Comparison of ENCODE assay signal across 28 cellular contexts in the genomic region with DNA sequence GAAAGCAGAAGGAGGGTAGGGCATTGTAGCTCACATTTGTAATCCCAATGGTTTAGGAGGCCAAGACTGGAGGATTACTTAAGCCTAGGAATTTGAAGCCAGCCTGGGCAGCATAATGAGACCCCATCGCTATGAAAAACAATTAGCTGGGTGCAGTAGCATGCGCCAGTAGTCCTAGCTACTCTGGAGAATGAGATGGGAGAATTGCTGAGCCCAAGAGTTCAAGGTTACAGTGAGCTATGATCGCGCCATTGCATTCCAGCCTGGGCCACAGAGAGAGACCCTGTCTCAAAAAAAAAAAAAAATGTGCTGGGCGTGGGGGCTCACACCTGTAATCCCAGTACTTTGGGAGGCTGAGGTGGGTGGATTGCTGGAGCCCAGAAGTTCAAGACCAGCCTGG. TPM values are rescaled to one million over a fixed set of nuclear protein-coding genes. Genes with fewer than 3 reads are reported as not detected.
DNase-seq lines count a peak whose midpoint lies in the region; ATAC-seq, FAIRE-seq and TF ChIP-seq lines count a peak whose summit lies in the region.
"Had no signal": no experiment of that assay in that cellular context is flagged by ENCODE, and none has a peak within 500 bp of the region (broad histone marks: within the 10 kb centered on the region; RNA-seq: fewer than 3 reads in every experiment).

No MANE protein-coding gene starts in this region.

- peak overlapping the region; percentile 58 for H3K27ac Mint-ChIP-seq in activated naive CD8-positive, alpha-beta T cell
- no peak overlapping the region for H3K27ac Mint-ChIP-seq in activated naive CD8-positive, alpha-beta T cell treated with anti-CD3 and anti-CD28 coated beads, Interleukin-2, amount 50 U/mL, for 24 hours

- peaks cover 15% of the 10 kb centered on the region for H3K9me3 Mint-ChIP-seq in activated naive CD8-positive, alpha-beta T cell (ENCODE audit: low read depth)
- H3K9me3 Mint-ChIP-seq in activated naive CD8-positive, alpha-beta T cell treated with anti-CD3 and anti-CD28 coated beads, Interleukin-2, amount 50 U/mL, for 24 hours: no peaks in the 10 kb centered on the region

- H3K9ac ChIP-seq in K562 (ENCODE audit: insufficient read depth in 1 of 2, low read depth in 2 of 2, low read length in 2 of 2): peak overlapping the region in 1 of 2 experiments; percentile 92; a peak in 1 of 4 replicates
- H3K9ac ChIP-seq: BLaER1 had no signal

- TF ChIP-seq EP300 in K562 (IDR thresholded peaks at IDR 0.05; ENCODE audit: low read length): no peak

- peaks cover 33% of the 10 kb centered on the region for H3K36me3 Mint-ChIP-seq in activated naive CD8-positive, alpha-beta T cell
- H3K36me3 Mint-ChIP-seq in activated naive CD8-positive, alpha-beta T cell treated with anti-CD3 and anti-CD28 coated beads, Interleukin-2, amount 50 U/mL, for 24 hours (ENCODE audit: low read depth): peaks cover 67% of the 10 kb centered on the region

- FAIRE-seq in GM12891 (lab: Jason Lieb, UNC) (no peak), K562 (lab: Jason Lieb, UNC) (no peak)
- FAIRE-seq: GM12892 had no signal

- H3K4me3 ChIP-seq in K562: no peak overlapping the region
- no peak overlapping the region for H3K4me3 ChIP-seq in Peyer's patch
- H3K4me3 ChIP-seq: BLaER1, PC-9, SJSA1 had no signal

- in situ Hi-C loops in K562 (cut with MboI): no loop called here

- WGBS in K562 (ENCODE audit: insufficient coverage, low coverage, missing lambda C conversion rate): 96% methylated on average over 5 of the region's 5 CpGs

- peaks cover 57% of the 10 kb centered on the region for H3K36me3 ChIP-seq in K562 (ENCODE audit: control insufficient read depth, insufficient read depth, low read length)
- no peaks in the 10 kb centered on the region for H3K36me3 ChIP-seq in Peyer's patch

- H3K9me1 ChIP-seq in K562 (ENCODE audit: control insufficient read depth, insufficient read depth, low read length): no peaks in the 10 kb centered on the region

- no peak overlapping the region for H2AFZ ChIP-seq in K562 (ENCODE audit: low read depth, low read length)
- H2AFZ ChIP-seq: PC-9 had no signal

- peaks cover 88% of the 10 kb centered on the region for H3K79me2 ChIP-seq in K562 (ENCODE audit: control insufficient read depth, insufficient read depth, low read length)

- no peaks in the 10 kb centered on the region for H3K27me3 Mint-ChIP-seq in activated naive CD8-positive, alpha-beta T cell
- no peaks in the 10 kb centered on the region for H3K27me3 Mint-ChIP-seq in activated naive CD8-positive, alpha-beta T cell treated with anti-CD3 and anti-CD28 coated beads, Interleukin-2, amount 50 U/mL, for 24 hours
- H3K27me3 Mint-ChIP-seq: CD8-positive, alpha-beta memory T cell had no signal

- no peak for TF ChIP-seq RAD21 in K562 (CRISPR knock-in tag; conservative IDR thresholded peaks at IDR 0.05 in 1 of 2, IDR thresholded peaks at IDR 0.05 in 1 of 2)

- H3K4me1 ChIP-seq in K562 (replicated peaks in 1 of 2; ENCODE audit: control insufficient read depth in 2 of 2, insufficient read depth in 2 of 2, low read length in 2 of 2): peaks cover 12 to 30% of the 10 kb centered on the region in 2 experiments; a peak in 3 of 5 replicates
- peaks cover 0 to 8% (median 3%) of the 10 kb centered on the region in 4 donors for H3K4me1 ChIP-seq in Peyer's patch

- H3K4me2 ChIP-seq in K562 (ENCODE audit: insufficient read depth, low read length): peak overlapping the region; percentile 47
- H3K4me2 ChIP-seq: BLaER1, PC-9 had no signal

- DNase-seq in NCI-H82 (lab: John Stamatoyannopoulos, UW) (peak; percentile 2), NCI-H82 treated with DMSO at 0.1 percent for 48 hours (lab: John Stamatoyannopoulos, UW; ENCODE audit: unreplicated experiment) (no peak), GM12891 (ENCODE audit: insufficient read length, low spot score) (no peak), K562 (ENCODE audit: extremely low read depth in 1 of 4, low spot score in 3 of 4) (no peak), omental fat pad (ENCODE audit: low spot score) (no peak), Peyer's patch (no peak)
- no peak for DNase-seq in activated naive CD8-positive, alpha-beta T cell treated with anti-CD3 and anti-CD28 coated beads, Interleukin-2, amount 50 U/mL, for 24 hours
- DNase-seq: CD8-positive, alpha-beta memory T cell; DMS 273 treated with DMSO at 0.1 percent for 48 hours; DMS79; GF-D8; H7; Kasumi-1; MV-4-11; NCI-H1105; NCI-H1436 treated with DMSO at 0.1 percent for 48 hours; NCI-H187 treated with DMSO at 0.1 percent for 48 hours; NCI-H446; NCI-H524 treated with DMSO at 0.1 percent for 48 hours; NCI-H774; PC-9; Right ventricle myocardium superior; RPMI8226 had no signal

- H3K4me1 Mint-ChIP-seq in activated naive CD8-positive, alpha-beta T cell (ENCODE audit: low read depth): peaks cover 55% of the 10 kb centered on the region
- H3K4me1 Mint-ChIP-seq in activated naive CD8-positive, alpha-beta T cell treated with anti-CD3 and anti-CD28 coated beads, Interleukin-2, amount 50 U/mL, for 24 hours: peaks cover 49% of the 10 kb centered on the region

- intact Hi-C loops in K562 (cut with micrococcal nuclease): no loop called here

- H3K4me3 Mint-ChIP-seq in activated naive CD8-positive, alpha-beta T cell: no peak overlapping the region
- no peak overlapping the region for H3K4me3 Mint-ChIP-seq in activated naive CD8-positive, alpha-beta T cell treated with anti-CD3 and anti-CD28 coated beads, Interleukin-2, amount 50 U/mL, for 24 hours

- H3K27ac ChIP-seq in K562 (ENCODE audit: extremely low read depth, low read depth, low read length): peak overlapping the region; percentile 92; the same call in 1 of the 3 replicates
- no peak overlapping the region for H3K27ac ChIP-seq in Peyer's patch
- H3K27ac ChIP-seq: 22Rv1, BLaER1, PC-9, SJSA1 had no signal

- peaks cover 4% of the 10 kb centered on the region; the same call in 1 of the 2 replicates for H4K20me1 ChIP-seq in K562 (replicated peaks; ENCODE audit: control insufficient read depth, insufficient read depth, low read length)
- H4K20me1 ChIP-seq: BLaER1 had no signal

- no TSS peak for BruUV-seq in K562 (replicated peaks; lab: Mats Ljungman, UMichigan)

- ATAC-seq in activated naive CD8-positive, alpha-beta T cell treated with anti-CD3 and anti-CD28 coated beads, Interleukin-2, amount 50 U/mL, for 24 hours: no peak
- ATAC-seq in K562 (no peak), omental fat pad (ENCODE audit: low FRiP score) (no peak)

- no peaks in the 10 kb centered on the region for H3K27me3 ChIP-seq in K562 (ENCODE audit: control insufficient read depth in 2 of 2, insufficient read depth in 2 of 2, low read length in 2 of 2)
- no peaks in the 10 kb centered on the region for H3K27me3 ChIP-seq in Peyer's patch
- H3K27me3 ChIP-seq: BLaER1, SJSA1 had no signal

- POLR2A ChIA-PET in K562 (lab: Yijun Ruan, JAX): interaction anchor here (1.1 kb wide), 2 partner anchors 18 to 22 kb away, joined by 3 to 4 read pairs; no protein-coding TSS in a partner anchor

- CTCF ChIA-PET in K562 (lab: Yijun Ruan, JAX; ENCODE audit: low intra/inter-chr PET ratio): no interaction called here

- TF ChIP-seq POLR2A in GM12891 (IDR thresholded peaks at IDR 0.05; ENCODE audit: low read depth, low read length) (peak; percentile 37; the same call in 1 of the 2 replicates), K562 (conservative IDR thresholded peaks at IDR 0.05) (peak; percentile 57), Peyer's patch (IDR thresholded peaks at IDR 0.05) (no peak)

- H3K9me3 ChIP-seq in K562 (replicated peaks; ENCODE audit: control insufficient read depth, insufficient read depth, low read depth, low read length): no peaks in the 10 kb centered on the region
- H3K9me3 ChIP-seq in Peyer's patch: no peaks in the 10 kb centered on the region
- H3K9me3 ChIP-seq: SJSA1 had no signal

- TF ChIP-seq CTCF in K562 (IDR thresholded peaks at IDR 0.05 in 2 of 3, conservative IDR thresholded peaks at IDR 0.05 in 1 of 3; ENCODE audit: insufficient read depth in 2 of 3, low read depth in 1 of 3, low read length in 3 of 3) (no peak), omental fat pad (IDR thresholded peaks at IDR 0.05) (no peak), Peyer's patch (IDR thresholded peaks at IDR 0.05) (no peak)

TF ChIP-seq in GM12891, 5 proteins besides CTCF, POLR2A, EP300 and RAD21:
- TF ChIP-seq SPI1 (IDR thresholded peaks at IDR 0.05; ENCODE audit: low read depth, low read length): no peak
- no peak for TF ChIP-seq TAF1 (IDR thresholded peaks at IDR 0.05; ENCODE audit: low read depth, low read length)
- TF ChIP-seq POU2F2 (IDR thresholded peaks at IDR 0.05; ENCODE audit: low read depth, low read length): no peak
- TF ChIP-seq POLR2AphosphoS5 (IDR thresholded peaks at IDR 0.05; ENCODE audit: low read depth, low read length): no peak
- no peak for TF ChIP-seq PAX5 (IDR thresholded peaks at IDR 0.05; ENCODE audit: insufficient read depth, low read length, severe bottlenecking)

TF ChIP-seq in K562, 482 proteins besides CTCF, POLR2A, EP300 and RAD21 (continues in another document):
- TF ChIP-seq SUPT5H (IDR thresholded peaks at IDR 0.05): 0 out of 2 replicates have a peak, but pooled peaks have one; percentile 44
- no peak for TF ChIP-seq NONO (IDR thresholded peaks at IDR 0.05; ENCODE audit: low read depth in 2 of 2, low read length in 1 of 2)
- no peak for TF ChIP-seq POLR2H (tag; IDR thresholded peaks at IDR 0.05; ENCODE audit: low read depth)

RNA-seq across cellular contexts. Expression of gene ATF7IP2, which starts 5.0 kb away (rescaled TPM):
- polyA plus RNA-seq in GM12891 (2012; ENCODE audit: low read depth, missing spikeins): 39.6 TPM
- total RNA-seq in K562 (2011; cell fraction: chromatin; rRNA removed; ENCODE audit: low replicate concordance): 246 and 608 TPM in 2 replicates
- 106 and 143 TPM in 2 replicates for total RNA-seq in K562 (2011; cell fraction: nucleolus; rRNA removed)
- 321 and 392 TPM in 2 replicates for total RNA-seq in K562 (2011; cell fraction: nucleoplasm; rRNA removed)
- total RNA-seq in K562 (2014; rRNA removed) (107 and 134 TPM in 2 replicates), K562 (2014; rRNA removed; fragmentation: Illumina TruSeq; extraction: Trizol) (196 and 231 TPM in 2 replicates), K562 (2015; rRNA removed; fragmentation: Illumina TruSeq; extraction: Trizol) (156 and 162 TPM in 2 replicates), K562 (2021) (131 and 138 TPM in 2 replicates), omental fat pad (10 to 100 TPM; 11.3 to 16.4 (median 12.7) TPM), Peyer's patch (10 to 100 TPM in 3 of 4 donors, 1 to 10 TPM in 1; 9.9 to 27.2 (median 10.8) TPM)
- polyA plus RNA-seq in K562 (2011; rRNA removed) (152 and 185 TPM in 2 replicates), K562 (2014; fragmentation: Illumina TruSeq; extraction: Trizol) (214 and 273 TPM in 2 replicates), K562 (2014; fragmentation: Nextera tagmentation; extraction: Ambion mirVana) (100 to 1,000 TPM; 352 to 511 TPM), K562 (2014; rRNA removed) (449 and 515 TPM in 2 replicates)
- polyA plus RNA-seq in K562 (2011; cell fraction: cytosol; rRNA removed): 52.5 and 114 TPM in 2 replicates
- polyA plus RNA-seq in K562 (2011; cell fraction: nucleus; rRNA removed): 181 and 232 TPM in 2 replicates
- 165 and 294 TPM in 2 replicates for polyA plus RNA-seq in K562 (2012)
- polyA minus RNA-seq in K562 (2011; rRNA and poly(A)+ RNA removed): 177 and 221 TPM in 2 replicates
- 16.4 and 17.5 TPM in 2 replicates for polyA minus RNA-seq in K562 (2011; cell fraction: cytosol; rRNA and poly(A)+ RNA removed)
- 56.8 and 112 TPM in 2 replicates for polyA minus RNA-seq in K562 (2011; cell fraction: nucleus; rRNA and poly(A)+ RNA removed)
- total RNA-seq: PC-9 had no signal

Comparison
In these comparisons a context has a peak if more than half of its experiments do, and no peak if none do; other contexts are left out.
1. POLR2A ChIP-seq: peak in GM12891 (single experiment) and K562 (single experiment); none in Peyer's patch (0 of 2).